In genomic region chr6:7324520-7324919, GRCh38 we compare ENCODE assay signal across 9 cellular contexts. TPM values are rescaled to one million over a fixed set of nuclear protein-coding genes. Genes with fewer than 3 reads are reported as not detected.
A peak's percentile ranks its signal among the peaks of the same experiment; 100 is the strongest.
DNase-seq lines count a peak whose midpoint lies in the region; ATAC-seq and TF ChIP-seq lines count a peak whose summit lies in the region.
"Had no signal": no experiment of that assay in that cellular context is flagged by ENCODE, and none has a peak within 500 bp of the region (broad histone marks: within the 10 kb centered on the region; RNA-seq: fewer than 3 reads in every experiment).

No MANE protein-coding gene starts in this region.

- no peaks in the 10 kb centered on the region for H3K27me3 ChIP-seq in osteoblast (ENCODE audit: insufficient read depth, low read length)

- intact Hi-C loops in left ventricle myocardium superior (cut with micrococcal nuclease) = no loop called here

- H3K4me2 ChIP-seq in osteoblast (ENCODE audit: insufficient read depth, low read length) = no peak overlapping the region

- no peaks in the 10 kb centered on the region for H3K36me3 ChIP-seq in osteoblast (ENCODE audit: insufficient read depth, low read length)

- no peaks in the 10 kb centered on the region for H3K9me3 Mint-ChIP-seq in IgD-negative memory B cell

- no peaks in the 10 kb centered on the region for H3K36me3 Mint-ChIP-seq in IgD-negative memory B cell

- peaks cover 1% of the 10 kb centered on the region for H3K27me3 Mint-ChIP-seq in IgD-negative memory B cell

- TF ChIP-seq CTCF in osteoblast (IDR thresholded peaks at IDR 0.05; ENCODE audit: extremely low read depth, low read depth, low read length) (no peak), foreskin fibroblast (IDR thresholded peaks at IDR 0.05; ENCODE audit: low read depth, low read length) (no peak)

- no peaks in the 10 kb centered on the region for H3K4me1 ChIP-seq in osteoblast (ENCODE audit: insufficient read depth, low read length)

- H3K4me3 Mint-ChIP-seq in IgD-negative memory B cell = peak overlapping the region in 3 of 4 donors; percentile 10 to 80 (median 25)
- H3K4me3 Mint-ChIP-seq: naive thymus-derived CD8-positive, alpha-beta T cell had no signal

- no peaks in the 10 kb centered on the region for H3K79me2 ChIP-seq in osteoblast (ENCODE audit: insufficient read depth, low read length)

- H3K27ac ChIP-seq in osteoblast (ENCODE audit: low read depth, low read length) = no peak overlapping the region

- no peak overlapping the region for H3K4me3 ChIP-seq in osteoblast (ENCODE audit: insufficient read depth, low read length)
- H3K4me3 ChIP-seq in foreskin fibroblast (ENCODE audit: low read depth in 1 of 2, low read length in 2 of 2) = no peak overlapping the region

- DNase-seq in C1 segment of cervical spinal cord (lab: John Stamatoyannopoulos, UW) (peak in 8 of 14 donors; percentile 3 to 53 (median 25)), left ventricle myocardium superior (no peak), NCI-H1417 treated with DMSO at 0.1 percent for 48 hours (lab: John Stamatoyannopoulos, UW) (no peak), osteoblast (ENCODE audit: insufficient read length, low spot score, missing footprints) (no peak), amniotic stem cell (lab: John Stamatoyannopoulos, UW) (no peak), foreskin fibroblast (no peak)
- DNase-seq: naive thymus-derived CD8-positive, alpha-beta T cell had no signal

- peak overlapping the region; percentile 7 to 29 (median 13) for H3K27ac Mint-ChIP-seq in IgD-negative memory B cell

- no peaks in the 10 kb centered on the region for H3K9me3 ChIP-seq in osteoblast (ENCODE audit: low read depth, low read length)

- no peaks in the 10 kb centered on the region for H4K20me1 ChIP-seq in osteoblast (ENCODE audit: insufficient read depth, low read length)

- ATAC-seq in GM21515 (IDR thresholded peaks at IDR 0.05; ENCODE audit: unreplicated experiment) (peak; percentile 75), left ventricle myocardium superior (peak; percentile 72)

- H3K4me1 Mint-ChIP-seq in IgD-negative memory B cell = peaks cover 8 to 16% (median 10%) of the 10 kb centered on the region in 3 donors

- H2AFZ ChIP-seq in osteoblast (ENCODE audit: low read length) = no peak overlapping the region

RNA-seq across cellular contexts. Expression of gene SSR1, which starts 11.5 kb away (rescaled TPM):
- 125 TPM for polyA plus RNA-seq in IgD-negative memory B cell
- 62.5 TPM for total RNA-seq in left ventricle myocardium superior
- 89.4 and 108 TPM in 2 replicates for total RNA-seq in osteoblast

Comparison
In these comparisons a context has a peak if more than half of its experiments do, and no peak if none do; other contexts are left out.
1. DNase-seq: peak in C1 segment of cervical spinal cord (8 of 14); none in left ventricle myocardium superior (single experiment), NCI-H1417 treated with DMSO at 0.1 percent for 48 hours (single experiment), osteoblast (single experiment), amniotic stem cell (single experiment) and foreskin fibroblast (0 of 2).